In genomic region chr3:105836533-105836932, GRCh38 we compare ENCODE assay signal across 8 cellular contexts. TPM values are rescaled to one million over a fixed set of nuclear protein-coding genes. Genes with fewer than 3 reads are reported as not detected.
A peak's percentile ranks its signal among the peaks of the same experiment; 100 is the strongest.
DNase-seq lines count a peak whose midpoint lies in the region; ATAC-seq and TF ChIP-seq lines count a peak whose summit lies in the region.

No MANE protein-coding gene starts in this region.

- ATAC-seq in HG03280 (IDR thresholded peaks at IDR 0.05; ENCODE audit: unreplicated experiment) (peak; percentile 58), HG03108 (IDR thresholded peaks at IDR 0.05; ENCODE audit: unreplicated experiment) (no peak)

- peak overlapping the region; percentile 61 for H3K4me2 ChIP-seq in skeletal muscle satellite cell (ENCODE audit: low read length)

- H3K4me3 ChIP-seq in breast epithelium (no peak overlapping the region), skeletal muscle satellite cell (ENCODE audit: low read length) (no peak overlapping the region)

- no peaks in the 10 kb centered on the region for H3K4me1 ChIP-seq in breast epithelium
- peaks cover 32% of the 10 kb centered on the region for H3K4me1 ChIP-seq in skeletal muscle satellite cell (ENCODE audit: control insufficient read depth, insufficient read depth, low read length)

- peak overlapping the region; percentile 58 for H3K9ac ChIP-seq in skeletal muscle satellite cell (ENCODE audit: low read depth, low read length)

- peak overlapping the region; percentile 8 to 53 for H3K27ac ChIP-seq in breast epithelium

- DNase-seq in stimulated activated CD4-positive, alpha-beta T cell treated with anti-CD3 and anti-CD28 coated beads, Interleukin-15, amount 100 ng/mL, for 24 hours: peak; percentile 58
- no peak for DNase-seq in stimulated activated CD4-positive, alpha-beta T cell treated with anti-CD3 and anti-CD28 coated beads, Interleukin-12 subunit alpha, Interleukin-12 subunit beta, amount 100 ng/mL, for 4 hours
- no peak for DNase-seq in breast epithelium (ENCODE audit: low spot score in 2 of 2)
- no peak for DNase-seq in effector CD8-positive, alpha-beta T cell (lab: John Stamatoyannopoulos, UW)
- DNase-seq in central memory CD4-positive, alpha-beta T cell: no peak

- no peak for TF ChIP-seq CTCF in breast epithelium (IDR thresholded peaks at IDR 0.05)

- H3K9me3 ChIP-seq in breast epithelium (no peaks in the 10 kb centered on the region), skeletal muscle satellite cell (replicated peaks; ENCODE audit: low read length) (no peaks in the 10 kb centered on the region)

- no peak for TF ChIP-seq POLR2A in breast epithelium (IDR thresholded peaks at IDR 0.05)

- intact Hi-C loops in breast epithelium (cut with DNase I; ENCODE audit: low total_unique reads): no loop called here

- no peaks in the 10 kb centered on the region for H3K27me3 ChIP-seq in breast epithelium
- no peaks in the 10 kb centered on the region for H3K27me3 ChIP-seq in skeletal muscle satellite cell (ENCODE audit: control insufficient read depth, insufficient read depth, low read length)

- H3K36me3 ChIP-seq in breast epithelium (no peaks in the 10 kb centered on the region), skeletal muscle satellite cell (ENCODE audit: insufficient read depth, low read length) (peaks cover 13% of the 10 kb centered on the region)

RNA-seq across cellular contexts. Expression of gene CBLB, which starts 32.3 kb away (rescaled TPM):
- total RNA-seq in breast epithelium: 100 to 1,000 TPM in 1 of 3 donors, 10 to 100 TPM in 2; 57.7 to 107 (median 70.8) TPM
- 31.7 and 34.5 TPM in 2 replicates for total RNA-seq in skeletal muscle satellite cell (2012; rRNA removed)
